ENCODE assay signal across 15 cellular contexts in genomic region chr3:44026224-44026865, GRCh38.
DNase-seq lines count a peak whose midpoint lies in the region; FAIRE-seq and TF ChIP-seq lines count a peak whose summit lies in the region.
"Had no signal": no experiment of that assay in that cellular context is flagged by ENCODE, and none has a peak within 500 bp of the region (broad histone marks: within the 10 kb centered on the region; RNA-seq: fewer than 3 reads in every experiment).

No MANE protein-coding gene starts in this region.

- H3K4ac ChIP-seq in H1 (replicated peaks; ENCODE audit: insufficient read length, low read depth, low read length) = no peak overlapping the region

- H2BK12ac ChIP-seq in H1 (ENCODE audit: low read depth, low read length) = no peak overlapping the region; the same call in 1 of the 2 replicates

- CTCF ChIA-PET in RWPE1 (lab: Yijun Ruan, JAX) (no interaction called here), H1 (lab: Charles Lee; ENCODE audit: partially characterized antibody) (interaction anchor here (1.6 to 1.7 kb wide), 2 partner anchors 50 to 171 kb away, joined by 3 to 4 read pairs; no protein-coding TSS in a partner anchor)

- H3K27ac ChIP-seq in RWPE1 (peak overlapping the region; percentile 32; the same call in 1 of the 2 replicates), H1 (ENCODE audit: low read depth, low read length) (no peak overlapping the region)
- H3K27ac ChIP-seq: BLaER1 had no signal

- H3K14ac ChIP-seq in H1 (ENCODE audit: insufficient read length) = no peak overlapping the region

- H3K23ac ChIP-seq in H1 (ENCODE audit: insufficient read length) = no peak overlapping the region

- no peak overlapping the region for H4K8ac ChIP-seq in H1 (ENCODE audit: extremely low read depth, insufficient read depth, low read length)

- peaks cover 3 to 17% (median 10%) of the 10 kb centered on the region in 4 experiments; a peak in 6 of 7 replicates for H3K27me3 ChIP-seq in H1 (replicated peaks in 1 of 4; ENCODE audit: control insufficient read depth in 3 of 4, extremely low read depth in 1 of 4, insufficient read depth in 3 of 4, low read length in 3 of 4)
- H3K27me3 ChIP-seq in iPS-15b (ENCODE audit: control insufficient read depth, insufficient read depth, low read length) = peaks cover 17% of the 10 kb centered on the region

- H2BK20ac ChIP-seq in H1 (ENCODE audit: low read length) = no peak overlapping the region

- TF ChIP-seq CTCF in RWPE1 (conservative IDR thresholded peaks at IDR 0.05; ENCODE audit: low read depth) (no peak), H1 (IDR thresholded peaks at IDR 0.05; ENCODE audit: control extremely low read depth in 1 of 3, insufficient read depth in 1 of 3, low read depth in 1 of 3, low read length in 3 of 3) (no peak)

- no peak overlapping the region for H2AFZ ChIP-seq in H1 (ENCODE audit: low read length)

- peak overlapping the region; percentile 36 for H4K91ac ChIP-seq in H1 (replicated peaks; ENCODE audit: insufficient read length, low read length)

- H4K5ac ChIP-seq in H1 (ENCODE audit: insufficient read length, low read depth, low read length) = no peak overlapping the region

- no peak for DNase-seq in GM18507 (ENCODE audit: extremely low spot score, insufficient read length, low read depth)
- peak; percentile 3 for DNase-seq in RWPE1 (ENCODE audit: low spot score)
- no peak for DNase-seq in H1 (ENCODE audit: low read depth in 1 of 2, low spot score in 2 of 2)
- DNase-seq in activated CD4-positive, alpha-beta T cell treated with anti-CD3 and anti-CD28 coated beads for 4 hours = no peak
- no peak for DNase-seq in middle frontal gyrus (ENCODE audit: extremely low spot score, low spot score)
- DNase-seq in SIG-M5 (lab: John Stamatoyannopoulos, UW) = no peak
- DNase-seq in GF-D8 (lab: John Stamatoyannopoulos, UW) = no peak
- DNase-seq: 8988T; AML-193; Caco-2; CD8-positive, alpha-beta memory T cell; DMS53 had no signal

- no peaks in the 10 kb centered on the region for H3K79me1 ChIP-seq in H1 (ENCODE audit: low read depth, low read length)

- 88% methylated on average over 5 of the region's 5 CpGs; no CpG with 5 or more reads in 1 of the 2 experiments for WGBS in H1 (ENCODE audit: extremely low coverage in 1 of 2, insufficient coverage in 1 of 2, insufficient read length in 1 of 2, insufficient replicate concordance in 2 of 2, low coverage in 1 of 2, low lambda C conversion rate in 2 of 2, missing lambda C conversion rate in 1 of 2), 2 experiments

- no peak overlapping the region for H3K18ac ChIP-seq in H1 (ENCODE audit: extremely low read depth, low read length)

- H3K4me2 ChIP-seq in H1 (ENCODE audit: insufficient read depth in 1 of 2, low read depth in 2 of 2, low read length in 2 of 2) = no peak overlapping the region
- H3K4me2 ChIP-seq: BLaER1 had no signal

- H3K9ac ChIP-seq in H1 (replicated peaks in 1 of 4; ENCODE audit: extremely low read depth in 1 of 4, low read depth in 3 of 4, low read length in 3 of 4) (no peak overlapping the region), iPS-15b (ENCODE audit: low read depth, low read length) (peak overlapping the region; percentile 39)
- H3K9ac ChIP-seq: BLaER1 had no signal

- H3K36me3 ChIP-seq in H1 (ENCODE audit: control insufficient read depth in 2 of 4, insufficient read depth in 4 of 4, low read length in 3 of 4) = no peaks in the 10 kb centered on the region
- H3K36me3 ChIP-seq in iPS-15b (ENCODE audit: control insufficient read depth, insufficient read depth, low read length) = no peaks in the 10 kb centered on the region
- H3K36me3 ChIP-seq: BLaER1 had no signal

- no peak overlapping the region for H2BK120ac ChIP-seq in H1 (replicated peaks; ENCODE audit: low read depth, low read length)

- H2BK5ac ChIP-seq in H1 (ENCODE audit: low read depth, low read length) = no peak overlapping the region

- H3K4me1 ChIP-seq in H1 (replicated peaks in 1 of 4; ENCODE audit: control insufficient read depth in 3 of 4, insufficient read depth in 4 of 4, low read length in 3 of 4) = peaks cover 0 to 8% (median 2%) of the 10 kb centered on the region in 4 experiments; a peak in 5 of 7 replicates
- H3K4me1 ChIP-seq in iPS-15b (ENCODE audit: control insufficient read depth, insufficient read depth, low read length) = peaks cover 5% of the 10 kb centered on the region
- H3K4me1 ChIP-seq: Caco-2 had no signal

- H3K23me2 ChIP-seq in H1 (ENCODE audit: low read depth, low read length) = peaks cover 2% of the 10 kb centered on the region; the same call in 1 of the 2 replicates

- TF ChIP-seq EP300 in H1 (IDR thresholded peaks at IDR 0.05; ENCODE audit: borderline replicate concordance in 1 of 2, low read depth in 2 of 2, low read length in 2 of 2) = no peak

- H2BK15ac ChIP-seq in H1 (ENCODE audit: low read length) = no peak overlapping the region

- no peaks in the 10 kb centered on the region for H4K20me1 ChIP-seq in H1 (replicated peaks in 1 of 2; ENCODE audit: control insufficient read depth in 1 of 2, insufficient read depth in 2 of 2, low read length in 2 of 2)

- no peak overlapping the region for H3K56ac ChIP-seq in H1 (replicated peaks; ENCODE audit: insufficient read length, low read depth, low read length)

- FAIRE-seq in GM18507 (lab: Jason Lieb, UNC) (peak; percentile 26), H1 (lab: Jason Lieb, UNC) (no peak)
- FAIRE-seq: H54 had no signal

- POLR2A ChIA-PET in RWPE1 (lab: Yijun Ruan, JAX; ENCODE audit: low non-redundant PET) = no interaction called here
- POLR2A ChIA-PET in H1 (lab: Charles Lee; ENCODE audit: partially characterized antibody) = no interaction called here

- H2AK5ac ChIP-seq in H1 (ENCODE audit: low read depth, low read length) = no peak overlapping the region

- no peak for TF ChIP-seq POLR2A in H1 (IDR thresholded peaks at IDR 0.05; ENCODE audit: control extremely low read depth in 1 of 2, low read depth in 2 of 2, low read length in 2 of 2)

- TF ChIP-seq RAD21 in H1 (IDR thresholded peaks at IDR 0.05 in 1 of 2, conservative IDR thresholded peaks at IDR 0.05 in 1 of 2; ENCODE audit: low read depth in 2 of 2, low read length in 2 of 2) = no peak

- H3K79me2 ChIP-seq in H1 (ENCODE audit: control insufficient read depth in 1 of 2, insufficient read depth in 2 of 2, low read length in 2 of 2) = no peaks in the 10 kb centered on the region

- no peak overlapping the region for H3K4me3 ChIP-seq in H1 (ENCODE audit: extremely low read depth in 1 of 4, insufficient read depth in 2 of 4, low read depth in 3 of 4, low read length in 4 of 4)
- no peak overlapping the region for H3K4me3 ChIP-seq in iPS-15b (ENCODE audit: low read depth, low read length)
- H3K4me3 ChIP-seq: BLaER1 had no signal

- no peaks in the 10 kb centered on the region for H3K9me3 ChIP-seq in H1 (ENCODE audit: insufficient read depth in 2 of 2, low read depth in 1 of 2, low read length in 1 of 2)
- H3K9me3 ChIP-seq in iPS-15b (ENCODE audit: control insufficient read depth, insufficient read depth, low read length) = no peaks in the 10 kb centered on the region
- H3K9me3 ChIP-seq: Caco-2 had no signal

TF ChIP-seq in H1, 55 proteins besides CTCF, POLR2A, EP300 and RAD21 (continues in another document):
- TF ChIP-seq KDM1A (IDR thresholded peaks at IDR 0.05; ENCODE audit: borderline replicate concordance, low read length) (no peak), EGR1 (IDR thresholded peaks at IDR 0.05; ENCODE audit: borderline replicate concordance, low read depth, low read length) (no peak), TCF12 (IDR thresholded peaks at IDR 0.05; ENCODE audit: low read depth, low read length) (no peak), E2F6 (IDR thresholded peaks at IDR 0.05) (no peak), POLR2AphosphoS5 (IDR thresholded peaks at IDR 0.05; ENCODE audit: low read depth, low read length) (no peak), NANOG (IDR thresholded peaks at IDR 0.05; ENCODE audit: insufficient read depth, low read depth, low read length, poor library complexity, severe bottlenecking) (no peak), HDAC6 (IDR thresholded peaks at IDR 0.05; ENCODE audit: low read depth, low read length) (no peak)
